Comparison of ENCODE assay signal across 8 cellular contexts in the genomic region with DNA sequence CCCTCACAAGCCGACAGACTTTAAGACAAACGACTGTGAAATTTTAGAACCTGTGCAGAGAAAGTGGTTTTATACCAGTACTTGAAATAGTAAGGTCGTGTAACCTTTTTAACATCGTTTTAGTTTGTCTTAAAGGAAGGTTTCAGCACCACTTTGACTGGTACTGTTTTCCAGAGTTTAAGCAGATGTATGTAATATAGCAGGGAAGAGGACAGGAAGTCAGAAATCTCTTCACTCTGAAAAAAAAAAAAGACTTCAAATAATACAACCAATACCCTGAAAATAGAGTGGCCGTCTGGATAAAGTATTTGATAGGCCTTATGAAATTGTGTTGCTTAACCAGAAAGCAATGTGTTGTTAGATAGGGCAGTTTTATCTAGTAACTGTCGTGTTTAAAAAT. TPM values are rescaled to one million over a fixed set of nuclear protein-coding genes. Genes with fewer than 3 reads are reported as not detected.
DNase-seq lines count a peak whose midpoint lies in the region; ATAC-seq, FAIRE-seq and TF ChIP-seq lines count a peak whose summit lies in the region.

No MANE protein-coding gene starts in this region.

- no peak for FAIRE-seq in A549 (lab: Jason Lieb, UNC)

- CTCF ChIA-PET in A549 (lab: Yijun Ruan, JAX) = interaction anchor here (1.0 to 1.8 kb wide), 5 partner anchors 10 to 328 kb away, joined by 3 to 7 read pairs (median 3); no protein-coding TSS in a partner anchor

- ATAC-seq in A549 (no peak), body of pancreas (no peak), lower lobe of right lung (no peak), HG03442 (IDR thresholded peaks at IDR 0.05; ENCODE audit: unreplicated experiment) (no peak), GM19395 (IDR thresholded peaks at IDR 0.05; ENCODE audit: unreplicated experiment) (no peak)
- ATAC-seq in activated CD4-positive, CD25-positive, alpha-beta regulatory T cell treated with anti-CD3 and anti-CD28 coated beads, Interleukin-2, amount 50 U/mL, for 24 hours = no peak

- H3K9me3 ChIP-seq in A549 = no peaks in the 10 kb centered on the region
- H3K9me3 ChIP-seq in body of pancreas = no peaks in the 10 kb centered on the region
- H3K9me3 ChIP-seq in lower lobe of right lung = no peaks in the 10 kb centered on the region

- H3K27ac ChIP-seq in A549 (peak overlapping the region; percentile 88 to 98), body of pancreas (peak overlapping the region in 3 of 4 donors; percentile 88 to 95 (median 92)), lower lobe of right lung (peak overlapping the region; percentile 89)

- H3K27me3 ChIP-seq in body of pancreas = no peaks in the 10 kb centered on the region
- H3K27me3 ChIP-seq in lower lobe of right lung (ENCODE audit: low read depth) = no peaks in the 10 kb centered on the region

- DNase-seq in A549 (ENCODE audit: low read depth in 1 of 2, low spot score in 1 of 2) (no peak), HFF-Myc (ENCODE audit: extremely low read depth, low read depth) (no peak), body of pancreas (no peak), lower lobe of right lung (no peak), NCI-H1436 treated with DMSO at 0.1 percent for 48 hours (lab: John Stamatoyannopoulos, UW) (no peak)

- intact Hi-C loops in body of pancreas (cut with DNase I) (no loop called here), lower lobe of right lung (cut with DNase I) (no loop called here)

- H3K4me1 ChIP-seq in A549 (peaks cover 54% of the 10 kb centered on the region), body of pancreas (peaks cover 49% of the 10 kb centered on the region), lower lobe of right lung (peaks cover 40% of the 10 kb centered on the region)

- TF ChIP-seq CTCF in A549 (IDR thresholded peaks at IDR 0.05) (no peak), HFF-Myc (IDR thresholded peaks at IDR 0.05; ENCODE audit: low read depth, low read length, missing control alignments) (no peak), body of pancreas (IDR thresholded peaks at IDR 0.05) (no peak), lower lobe of right lung (IDR thresholded peaks at IDR 0.05) (no peak)

- POLR2A ChIA-PET in A549 (lab: Yijun Ruan, JAX) = no interaction called here

- TF ChIP-seq EP300 in A549 (IDR thresholded peaks at IDR 0.05) = no peak

- H3K4me2 ChIP-seq in A549 = peak overlapping the region; percentile 77

- no peak for TF ChIP-seq RAD21 in A549 (conservative IDR thresholded peaks at IDR 0.05 in 1 of 2, IDR thresholded peaks at IDR 0.05 in 1 of 2)

- WGBS in A549 (ENCODE audit: missing lambda C conversion rate) = 2% methylated on average over 6 of the region's 6 CpGs
- WGBS in body of pancreas, 2 donors = 3 to 6% methylated on average over 6 of the region's 6 CpGs

- H3K36me3 ChIP-seq in body of pancreas (replicated peaks in 1 of 2; ENCODE audit: insufficient read depth in 1 of 2, low read depth in 2 of 2) (no peaks in the 10 kb centered on the region), lower lobe of right lung (no peaks in the 10 kb centered on the region)

- TF ChIP-seq POLR2A in A549 (IDR thresholded peaks at IDR 0.05; ENCODE audit: low read length) (no peak), body of pancreas (IDR thresholded peaks at IDR 0.05) (no peak)

- H3K4me3 ChIP-seq in A549 (peak overlapping the region; percentile 77), HFF-Myc (replicated peaks; ENCODE audit: low read depth, low read length) (peak overlapping the region; percentile 71), body of pancreas (peak overlapping the region in 1 of 2 donors; percentile 78), lower lobe of right lung (peak overlapping the region; percentile 79)

TF ChIP-seq in A549, 52 proteins besides CTCF, POLR2A, EP300 and RAD21:
- TF ChIP-seq CEBPB (IDR thresholded peaks at IDR 0.05) (0 out of 4 replicates have a peak, but pooled peaks of 1 of the 2 experiments have one; percentile 4), BCL3 (IDR thresholded peaks at IDR 0.05) (no peak)

RNA-seq across cellular contexts. Expression of gene SPATS2L, which starts 1.5 kb away (rescaled TPM):
- polyA plus RNA-seq in A549 (2011; rRNA removed) (155 and 202 TPM in 2 replicates), A549 (2017; fragmentation: RNase III; extraction: RNeasy Plus Mini Kit Qiagen cat#74134 plus additional on column Dnase treatment) (85.2 to 107 TPM (median 93.9 TPM) in 3 replicates)
- polyA plus RNA-seq in A549 (2012; cell fraction: cytosol; rRNA removed) = 83.2 and 110 TPM in 2 replicates
- polyA plus RNA-seq in A549 (2012; cell fraction: nucleus; rRNA removed) = 60.9 and 68.9 TPM in 2 replicates
- 66.4 and 97.0 TPM in 2 replicates for polyA minus RNA-seq in A549 (2011; rRNA and poly(A)+ RNA removed)
- total RNA-seq in body of pancreas (10 to 100 TPM; 39.2 to 49.8 TPM), lower lobe of right lung (100 TPM)
